9 cellular contexts compared by ENCODE assay signal in genomic region chr11:101456812-101457211, GRCh38.
A peak's percentile ranks its signal among the peaks of the same experiment; 100 is the strongest.
DNase-seq lines count a peak whose midpoint lies in the region; ATAC-seq, FAIRE-seq and TF ChIP-seq lines count a peak whose summit lies in the region.
"Had no signal": no experiment of that assay in that cellular context is flagged by ENCODE, and none has a peak within 500 bp of the region (broad histone marks: within the 10 kb centered on the region; RNA-seq: fewer than 3 reads in every experiment).

No MANE protein-coding gene starts in this region.

- H3K27me3 ChIP-seq in left ventricle myocardium inferior (ENCODE audit: low read depth) = no peaks in the 10 kb centered on the region
- no peaks in the 10 kb centered on the region for H3K27me3 ChIP-seq in ascending aorta
- H3K27me3 ChIP-seq in uterus = no peaks in the 10 kb centered on the region

- no peak for TF ChIP-seq POLR2A in uterus (IDR thresholded peaks at IDR 0.05)

- H3K27ac ChIP-seq in left ventricle myocardium inferior (replicated peaks) (no peak overlapping the region), ascending aorta (no peak overlapping the region), kidney (ENCODE audit: low read depth in 2 of 2, low read length in 2 of 2) (no peak overlapping the region), uterus (no peak overlapping the region)

- H3K9ac ChIP-seq in kidney (ENCODE audit: low read length in 2 of 2) = no peak overlapping the region

- H3K4me1 ChIP-seq in left ventricle myocardium inferior (no peaks in the 10 kb centered on the region), ascending aorta (no peaks in the 10 kb centered on the region), kidney (ENCODE audit: control insufficient read depth in 1 of 2, insufficient read depth in 1 of 2, low read depth in 1 of 2, low read length in 2 of 2) (no peaks in the 10 kb centered on the region), uterus (no peaks in the 10 kb centered on the region)

- ATAC-seq in Right ventricle myocardium inferior (no peak), HG02973 (IDR thresholded peaks at IDR 0.05; ENCODE audit: unreplicated experiment) (no peak)
- ATAC-seq: activated naive CD4-positive, alpha-beta T cell treated with anti-CD3 and anti-CD28 coated beads, Interleukin-2, amount 50 U/mL, for 72 hours had no signal

- peak; percentile 97 for FAIRE-seq in kidney (lab: Jason Lieb, UNC)

- H3K36me3 ChIP-seq in left ventricle myocardium inferior (no peaks in the 10 kb centered on the region), ascending aorta (no peaks in the 10 kb centered on the region), kidney (ENCODE audit: control insufficient read depth in 1 of 2, insufficient read depth in 2 of 2, low read length in 2 of 2) (no peaks in the 10 kb centered on the region), uterus (no peaks in the 10 kb centered on the region)

- H3K4me3 ChIP-seq in left ventricle myocardium inferior = no peak overlapping the region
- no peak overlapping the region for H3K4me3 ChIP-seq in ascending aorta
- no peak overlapping the region for H3K4me3 ChIP-seq in kidney (ENCODE audit: low read length in 2 of 2)
- H3K4me3 ChIP-seq in uterus = no peak overlapping the region

- no peaks in the 10 kb centered on the region for H3K9me3 ChIP-seq in left ventricle myocardium inferior (replicated peaks)
- no peaks in the 10 kb centered on the region for H3K9me3 ChIP-seq in ascending aorta
- H3K9me3 ChIP-seq in kidney (ENCODE audit: control insufficient read depth in 1 of 2, low read length in 2 of 2) = no peaks in the 10 kb centered on the region
- no peaks in the 10 kb centered on the region for H3K9me3 ChIP-seq in uterus

- DNase-seq in left ventricle myocardium inferior (no peak), Right ventricle myocardium inferior (ENCODE audit: missing footprints) (no peak), ascending aorta (ENCODE audit: low spot score in 2 of 2) (no peak), kidney (no peak), uterus (no peak), occipital lobe (lab: John Stamatoyannopoulos, UW) (no peak), COR-L47 (lab: John Stamatoyannopoulos, UW) (no peak)

- peak; percentile 59 for TF ChIP-seq CTCF in left ventricle myocardium inferior (IDR thresholded peaks at IDR 0.05; ENCODE audit: borderline replicate concordance)
- TF ChIP-seq CTCF in ascending aorta (IDR thresholded peaks at IDR 0.05) = peak in 2 of 3 experiments; percentile 13 to 39
- no peak for TF ChIP-seq CTCF in kidney (IDR thresholded peaks at IDR 0.05; ENCODE audit: borderline replicate concordance, extremely low read depth, insufficient read depth)
- peak; percentile 15 to 45 (median 37) for TF ChIP-seq CTCF in uterus (IDR thresholded peaks at IDR 0.05)

- intact Hi-C loops in left ventricle myocardium inferior (cut with micrococcal nuclease) = loop anchor here (5.0 kb wide), 1 partner anchor 390 kb away; no protein-coding TSS in a partner anchor
- intact Hi-C loops in Right ventricle myocardium inferior (cut with DNase I) = loop anchor here (5.0 to 10.0 kb wide), 2 partner anchors 390 to 548 kb away; no protein-coding TSS in a partner anchor
- intact Hi-C loops in ascending aorta (cut with DNase I) = loop anchor here (5.0 kb wide), 1 partner anchor 390 kb away; no protein-coding TSS in a partner anchor
- intact Hi-C loops in kidney (cut with DNase I) = no loop called here
- intact Hi-C loops in uterus (cut with DNase I; ENCODE audit: low total_unique reads) = no loop called here

Comparison
In these comparisons a context has a peak if more than half of its experiments do, and no peak if none do; other contexts are left out.
1. intact Hi-C loops: an anchor here in left ventricle myocardium inferior (5.0 kb wide), Right ventricle myocardium inferior (5.0 to 10.0 kb wide) and ascending aorta (5.0 kb wide); none called in kidney and uterus.